Comparison of ENCODE assay signal across 8 cellular contexts in genomic region chr2:121648611-121649401, GRCh38. TPM values are rescaled to one million over a fixed set of nuclear protein-coding genes. Genes with fewer than 3 reads are reported as not detected.
DNase-seq lines count a peak whose midpoint lies in the region; ATAC-seq and TF ChIP-seq lines count a peak whose summit lies in the region.

No MANE protein-coding gene starts in this region.

- H3K36me3 ChIP-seq in ovary (no peaks in the 10 kb centered on the region), transverse colon (no peaks in the 10 kb centered on the region)

- peak; percentile 32 for ATAC-seq in GM19351 (IDR thresholded peaks at IDR 0.05; ENCODE audit: unreplicated experiment)
- peak; percentile 37 for ATAC-seq in HG03521 (IDR thresholded peaks at IDR 0.05; ENCODE audit: unreplicated experiment)

- TF ChIP-seq EP300 in ovary (IDR thresholded peaks at IDR 0.05), result no peak
- TF ChIP-seq EP300 in transverse colon (IDR thresholded peaks at IDR 0.05; ENCODE audit: low read depth), result no peak

- H3K9me3 ChIP-seq in ovary (no peaks in the 10 kb centered on the region), transverse colon (no peaks in the 10 kb centered on the region)

- TF ChIP-seq CTCF in C4-2B (conservative IDR thresholded peaks at IDR 0.05) (no peak), ovary (IDR thresholded peaks at IDR 0.05) (no peak), transverse colon (IDR thresholded peaks at IDR 0.05) (no peak)

- H3K4me3 ChIP-seq in ovary (peak overlapping the region; percentile 92), transverse colon (peak overlapping the region; percentile 79 to 96 (median 88))

- H3K4me1 ChIP-seq in ovary (ENCODE audit: insufficient read depth) (peaks cover 13% of the 10 kb centered on the region), transverse colon (peaks cover 0 to 34% (median 25%) of the 10 kb centered on the region in 4 donors)

- TF ChIP-seq POLR2A in ovary (IDR thresholded peaks at IDR 0.05), result peak; percentile 26
- TF ChIP-seq POLR2A in transverse colon (IDR thresholded peaks at IDR 0.05), result no peak

- H3K27me3 ChIP-seq in ovary (no peaks in the 10 kb centered on the region), transverse colon (no peaks in the 10 kb centered on the region)

- WGBS in ovary, 3 donors, result 0 to 1% (median 0%) methylated on average over 50 to 52 of the region's 52 CpGs
- 0% methylated on average over 5 to 51 of the region's 52 CpGs for WGBS in transverse colon (ENCODE audit: low coverage in 1 of 2), 2 donors

- H3K27ac ChIP-seq in C4-2B, result peak overlapping the region; percentile 83
- peak overlapping the region; percentile 86 to 90 for H3K27ac ChIP-seq in ovary
- peak overlapping the region; percentile 95 to 99 (median 98) for H3K27ac ChIP-seq in transverse colon

- DNase-seq in SK-MEL-5 (ENCODE audit: low read depth, low spot score) (peak; percentile 53), head of caudate nucleus (peak; percentile 32 to 81 (median 62)), ovary (peak in 2 of 5 donors; percentile 68 to 77), transverse colon (peak; percentile 47)
- peak; percentile 48 for DNase-seq in activated naive CD4-positive, alpha-beta T cell treated with anti-CD3 and anti-CD28 coated beads, Interleukin-2, amount 50 U/mL, for 16 hours

- in situ Hi-C loops in SK-MEL-5 (cut with HindIII; ENCODE audit: low pct_unique_long_range_greater_than_20kb, low sequenced_read_pairs), result no loop called here
- in situ Hi-C loops in transverse colon (cut with MboI; ENCODE audit: low pct_ligation_motif_present in 1 of 4, low pct_unique_long_range_greater_than_20kb in 1 of 4, low sequenced_read_pairs in 3 of 4), result no loop called here

- intact Hi-C loops in head of caudate nucleus (cut with DNase I) (loop anchor here (2.0 kb wide), 1 partner anchor 118 kb away; the partner anchor contains the start of gene RNU4ATAC), ovary (cut with DNase I) (loop anchor here (2.0 to 10.0 kb wide), 5 partner anchors 86 to 124 kb away; partner anchors contain the start of genes RNU4ATAC (in 3 of the 4) and NIFK (in 2 of the 4)), transverse colon (cut with DNase I; ENCODE audit: low total_unique reads) (no loop called here)

RNA-seq across cellular contexts. Expression of gene CLASP1, which starts 0.5 kb away (rescaled TPM):
- 27.0 and 31.2 TPM in 2 replicates for total RNA-seq in SK-MEL-5 (2014; rRNA removed; shearing (Covaris generic))
- polyA plus RNA-seq in SK-MEL-5 (2015; cell fraction: cytosol; rRNA removed), result 25.4 and 44.4 TPM in 2 replicates
- polyA plus RNA-seq in SK-MEL-5 (2015; cell fraction: nucleus; rRNA removed), result 62.4 and 70.5 TPM in 2 replicates
- 10 to 100 TPM; 39.1 to 58.7 (median 53.3) TPM for total RNA-seq in ovary
- 10 to 100 TPM; 15.8 to 26.8 TPM for polyA plus RNA-seq in ovary
- 10 to 100 TPM; 43.0 to 53.9 (median 51.3) TPM for total RNA-seq in transverse colon
